8 cellular contexts compared by ENCODE assay signal in genomic region chr12:10721654-10722501, GRCh38. TPM values are rescaled to one million over a fixed set of nuclear protein-coding genes. Genes with fewer than 3 reads are reported as not detected.
A peak's percentile ranks its signal among the peaks of the same experiment; 100 is the strongest.
DNase-seq lines count a peak whose midpoint lies in the region; ATAC-seq and FAIRE-seq lines count a peak whose summit lies in the region.

No MANE protein-coding gene starts in this region.

- peak overlapping the region; percentile 81 for H2AFZ ChIP-seq in neuron (ENCODE audit: low read depth, low read length)

- H3K36me3 ChIP-seq in neuron (ENCODE audit: insufficient read depth, low read length): no peaks in the 10 kb centered on the region

- FAIRE-seq in A204.1 (lab: Jason Lieb, UNC) (peak; percentile 6), frontal cortex (lab: Jason Lieb, UNC) (no peak)

- H3K36me3 Mint-ChIP-seq in activated naive CD4-positive, alpha-beta T cell treated with anti-CD3 and anti-CD28 coated beads for 36 hours (ENCODE audit: low read depth): peaks cover 22% of the 10 kb centered on the region

- peaks cover 31% of the 10 kb centered on the region for H3K27me3 Mint-ChIP-seq in activated naive CD4-positive, alpha-beta T cell treated with anti-CD3 and anti-CD28 coated beads for 36 hours (ENCODE audit: low read depth)

- peak overlapping the region; percentile 95 for H3K4me3 Mint-ChIP-seq in activated naive CD4-positive, alpha-beta T cell treated with anti-CD3 and anti-CD28 coated beads for 36 hours

- peak overlapping the region; percentile 94 for H3K27ac Mint-ChIP-seq in activated naive CD4-positive, alpha-beta T cell treated with anti-CD3 and anti-CD28 coated beads for 36 hours

- no peaks in the 10 kb centered on the region for H3K9me3 Mint-ChIP-seq in activated naive CD4-positive, alpha-beta T cell treated with anti-CD3 and anti-CD28 coated beads for 36 hours

- H3K9me3 ChIP-seq in neuron (ENCODE audit: low read length): no peaks in the 10 kb centered on the region

- H3K4me3 ChIP-seq in neuron (ENCODE audit: low read length): peak overlapping the region; percentile 60

- ATAC-seq in GM18867 (IDR thresholded peaks at IDR 0.05; ENCODE audit: unreplicated experiment): peak; percentile 43
- ATAC-seq in HG03520 (IDR thresholded peaks at IDR 0.05; ENCODE audit: unreplicated experiment): peak; percentile 36

- peaks cover 29% of the 10 kb centered on the region for H3K4me1 ChIP-seq in neuron (ENCODE audit: insufficient read depth, low read length)

- H3K27ac ChIP-seq in substantia nigra (ENCODE audit: low read depth, low read length, poor library complexity, severe bottlenecking): peak overlapping the region; percentile 71

- intact Hi-C loops in activated naive CD4-positive, alpha-beta T cell treated with anti-CD3 and anti-CD28 coated beads for 36 hours (cut with micrococcal nuclease): loop anchor here (1.0 to 10.0 kb wide), 10 partner anchors 21 to 1975 kb away; partner anchors contain the start of genes GABARAPL1, GPR19, MAGOHB and SMIM10L1

- peaks cover 14% of the 10 kb centered on the region for H3K27me3 ChIP-seq in neuron (ENCODE audit: insufficient read depth, low read length)

- peak; percentile 85 for DNase-seq in RPMI7951 (ENCODE audit: low read depth)
- peak; percentile 77 for DNase-seq in activated naive CD4-positive, alpha-beta T cell treated with anti-CD3 and anti-CD28 coated beads for 36 hours
- peak; percentile 62 to 69 for DNase-seq in frontal cortex (ENCODE audit: low spot score in 2 of 2)
- DNase-seq in substantia nigra (lab: John Stamatoyannopoulos, UW): peak in 47 of 49 donors; percentile 7 to 92 (median 60)

- CTCF ChIA-PET in activated naive CD4-positive, alpha-beta T cell treated with anti-CD3 and anti-CD28 coated beads for 36 hours (lab: Charles Lee): interaction anchor here (1.0 kb wide), 1 partner anchor 27 kb away, joined by 3 read pairs; no protein-coding TSS in a partner anchor

- peaks cover 30% of the 10 kb centered on the region for H3K4me1 Mint-ChIP-seq in activated naive CD4-positive, alpha-beta T cell treated with anti-CD3 and anti-CD28 coated beads for 36 hours (ENCODE audit: low read depth)

RNA-seq across cellular contexts. Expression of gene YBX3, which starts 1.2 kb away (rescaled TPM):
- 36.4 and 44.9 TPM in 2 replicates for total RNA-seq in RPMI7951 (2014; rRNA removed; shearing (Covaris generic))
- 100 to 1,000 TPM; 192 to 219 TPM for total RNA-seq in activated naive CD4-positive, alpha-beta T cell treated with anti-CD3 and anti-CD28 coated beads for 36 hours
- 6.9 TPM for total RNA-seq in frontal cortex

RNA-seq across cellular contexts. Expression of gene STYK1, which starts 48.0 kb away (rescaled TPM):
- 0.68 and 0.84 TPM in 2 replicates for total RNA-seq in RPMI7951 (2014; rRNA removed; shearing (Covaris generic))
- total RNA-seq in activated naive CD4-positive, alpha-beta T cell treated with anti-CD3 and anti-CD28 coated beads for 36 hours: not detected
- total RNA-seq in frontal cortex: 2.9 TPM

Comparison
In these comparisons a context has a peak if more than half of its experiments do, and no peak if none do; other contexts are left out.
1. Peak in every context shown above with its lines: DNase-seq, ATAC-seq, H3K4me3 ChIP-seq and H3K27ac ChIP-seq.